Comparison of ENCODE assay signal across 8 cellular contexts in the genomic region with DNA sequence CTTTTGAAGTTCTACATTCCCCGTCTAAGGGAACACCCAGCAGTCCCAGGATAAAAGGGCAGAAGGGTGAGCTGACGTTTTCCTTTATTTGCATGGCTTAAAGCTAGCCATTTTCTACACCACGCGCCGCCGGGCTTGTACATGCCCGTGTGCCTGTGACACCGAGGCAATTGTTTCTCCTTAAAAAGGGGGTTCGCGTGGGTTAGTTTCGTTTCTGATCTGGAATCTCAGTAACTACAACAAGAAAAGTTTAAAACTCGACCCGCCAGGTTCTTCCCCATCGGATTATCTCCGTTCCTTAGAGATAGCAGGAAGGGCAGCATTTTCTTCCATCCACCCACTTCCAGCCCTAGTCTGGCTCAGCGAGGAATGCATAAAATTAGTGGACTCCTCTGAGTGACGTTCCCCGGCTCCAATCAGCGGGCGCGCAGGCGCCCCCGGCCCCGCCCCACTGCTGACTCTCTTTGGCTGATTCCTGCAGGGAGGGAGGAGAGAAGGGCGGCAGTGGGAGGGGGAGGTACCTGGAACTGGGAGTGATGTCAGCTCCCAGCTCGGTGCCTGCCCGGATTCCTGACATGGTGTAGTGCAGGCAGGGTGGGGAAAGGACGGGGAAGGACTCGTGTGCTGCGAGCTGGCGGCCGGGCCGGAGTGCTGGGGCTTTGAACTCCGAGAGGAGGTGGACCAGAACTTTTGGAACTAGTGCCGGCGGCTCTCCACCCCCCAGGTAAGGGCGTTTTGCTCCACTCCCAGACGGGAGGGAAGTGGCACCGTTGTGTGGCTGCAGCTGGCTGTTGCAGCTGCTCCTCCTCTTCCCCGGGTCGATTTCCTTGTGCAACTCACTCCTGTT. TPM values are rescaled to one million over a fixed set of nuclear protein-coding genes. Genes with fewer than 3 reads are reported as not detected.
DNase-seq lines count a peak whose midpoint lies in the region; ATAC-seq, FAIRE-seq and TF ChIP-seq lines count a peak whose summit lies in the region.

A gene (plus strand): TSS at position 565 of the 847 bp plus-strand sequence. CDS start 109,191 bp downstream, outside the sequence.

- H3K27me3 Mint-ChIP-seq in natural killer cell treated with Interleukin-12 subunit alpha and Interleukin-12 subunit beta and Interleukin-15 and Interleukin-18, amount 100 ng/mL, for 72 hours: peaks cover 40 to 48% of the 10 kb centered on the region in 2 donors

- peak; percentile 99 to 100 for ATAC-seq in natural killer cell treated with Interleukin-12 subunit alpha and Interleukin-12 subunit beta and Interleukin-15 and Interleukin-18, amount 100 ng/mL, for 72 hours
- ATAC-seq in stimulated activated naive CD8-positive, alpha-beta T cell treated with anti-CD3 and anti-CD28 coated beads, Interleukin-15, Interleukin-2, amounts not matched to agents 100 U/mL and 50 U/mL, for 24 hours: peak; percentile 99

- H3K4me1 Mint-ChIP-seq in natural killer cell treated with Interleukin-12 subunit alpha and Interleukin-12 subunit beta and Interleukin-15 and Interleukin-18, amount 100 ng/mL, for 72 hours (ENCODE audit: low read depth in 2 of 2): peaks cover 16 to 22% of the 10 kb centered on the region in 2 donors

- peak within 1 kb of the TSS; percentile 66 to 90 for H3K27ac Mint-ChIP-seq in natural killer cell treated with Interleukin-12 subunit alpha and Interleukin-12 subunit beta and Interleukin-15 and Interleukin-18, amount 100 ng/mL, for 72 hours

- H3K4me3 Mint-ChIP-seq in natural killer cell treated with Interleukin-12 subunit alpha and Interleukin-12 subunit beta and Interleukin-15 and Interleukin-18, amount 100 ng/mL, for 72 hours: peak within 1 kb of the TSS; percentile 96

- no peaks in the 10 kb centered on the region for H3K9me3 Mint-ChIP-seq in natural killer cell treated with Interleukin-12 subunit alpha and Interleukin-12 subunit beta and Interleukin-15 and Interleukin-18, amount 100 ng/mL, for 72 hours

- peak; percentile 92 for FAIRE-seq in H54 (lab: Jason Lieb, UNC)

- peak; percentile 87 for TF ChIP-seq POLR2A in H54 (IDR thresholded peaks at IDR 0.05; ENCODE audit: low read depth, low read length)

- peak; percentile 98 for DNase-seq in ELR (ENCODE audit: low read depth)
- DNase-seq in H54 (ENCODE audit: insufficient read length, low spot score): peak; percentile 93
- peak; percentile 98 for DNase-seq in M059J (ENCODE audit: low read depth)
- peak; percentile 97 to 99 for DNase-seq in SHP77 (lab: John Stamatoyannopoulos, UW)
- DNase-seq in activated effector memory CD4-positive, alpha-beta T cell treated with Interleukin-2 at 50 U/mL for 16 hours: peak; percentile 98
- peak; percentile 98 for DNase-seq in fibroblast of peridontal ligament (ENCODE audit: extremely low read depth)
- peak; percentile 91 for DNase-seq in natural killer cell treated with Interleukin-12 subunit alpha and Interleukin-12 subunit beta and Interleukin-15 and Interleukin-18, amount 100 ng/mL, for 72 hours (ENCODE audit: low spot score)
- DNase-seq in stimulated activated naive CD8-positive, alpha-beta T cell treated with anti-CD3 and anti-CD28 coated beads, Interleukin-15, Interleukin-2, amounts not matched to agents 100 U/mL and 50 U/mL, for 24 hours: peak; percentile 99

- no peaks in the 10 kb centered on the region for H3K36me3 Mint-ChIP-seq in natural killer cell treated with Interleukin-12 subunit alpha and Interleukin-12 subunit beta and Interleukin-15 and Interleukin-18, amount 100 ng/mL, for 72 hours

RNA-seq across cellular contexts. Expression of the gene that starts here (rescaled TPM):
- 25.3 and 45.4 TPM in 2 replicates for total RNA-seq in M059J (2014; rRNA removed; shearing (Covaris generic))
- 10 to 100 TPM in 1 of 2 donors, 1 to 10 TPM in 1; 9.0 to 12.9 TPM for total RNA-seq in natural killer cell treated with Interleukin-12 subunit alpha and Interleukin-12 subunit beta and Interleukin-15 and Interleukin-18, amount 100 ng/mL, for 72 hours

Comparison
In these comparisons a context has a peak if more than half of its experiments do, and no peak if none do; other contexts are left out.
1. Peak in every context shown above with its lines: DNase-seq and ATAC-seq.